9 cellular contexts compared by ENCODE assay signal in the genomic region with DNA sequence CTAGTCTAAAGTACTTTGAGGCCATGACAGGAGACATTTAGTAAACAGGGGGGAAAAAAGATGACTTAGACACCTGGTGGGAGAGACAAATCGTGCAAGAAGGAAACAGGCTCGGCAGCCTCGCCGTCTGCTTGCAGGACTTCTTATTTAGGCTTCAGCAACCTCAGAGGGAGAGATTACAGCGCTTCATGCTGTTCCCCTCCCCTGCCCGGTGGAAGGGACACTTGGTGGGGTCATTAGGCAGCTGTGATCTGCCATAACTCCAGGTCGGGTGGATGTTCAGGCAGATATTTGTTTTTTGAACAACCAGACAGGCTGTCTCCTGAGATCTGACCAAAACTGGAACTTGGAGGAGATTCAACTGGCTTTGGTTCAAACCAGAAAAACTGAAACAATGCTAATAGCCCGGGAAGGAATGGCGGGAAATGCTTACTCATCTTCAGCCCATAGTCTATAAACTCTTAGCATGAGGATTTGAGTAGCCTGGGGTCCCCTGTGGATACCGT. TPM values are rescaled to one million over a fixed set of nuclear protein-coding genes. Genes with fewer than 3 reads are reported as not detected.
DNase-seq lines count a peak whose midpoint lies in the region; ATAC-seq, FAIRE-seq and TF ChIP-seq lines count a peak whose summit lies in the region.
"Had no signal": no experiment of that assay in that cellular context is flagged by ENCODE, and none has a peak within 500 bp of the region (broad histone marks: within the 10 kb centered on the region; RNA-seq: fewer than 3 reads in every experiment).

No MANE protein-coding gene starts in this region.

- 6 to 30% methylated on average over 9 to 10 of the region's 10 CpGs for WGBS in gastroesophageal sphincter (ENCODE audit: low coverage in 1 of 2), 2 donors

- DNase-seq in DMS79 treated with DMSO at 0.1 percent for 48 hours (lab: John Stamatoyannopoulos, UW) (peak; percentile 51), SJCRH30 (peak; percentile 9 to 29), renal cortical epithelial cell (ENCODE audit: low read depth) (peak; percentile 91), HTR-8/SVneo (ENCODE audit: insufficient read length, low spot score) (no peak), activated T-cell treated with anti-CD3 and anti-CD28 coated beads for 4 hours (no peak), cortex of kidney (lab: John Stamatoyannopoulos, UW) (no peak)
- DNase-seq: retina had no signal

- no peak for FAIRE-seq in HTR-8/SVneo (lab: Jason Lieb, UNC)

- TF ChIP-seq POLR2A in gastroesophageal sphincter (IDR thresholded peaks at IDR 0.05) = no peak

- H3K4me3 ChIP-seq in SJCRH30 (no peak overlapping the region), gastroesophageal sphincter (peak overlapping the region in 1 of 2 donors; percentile 31)

- H3K4me1 ChIP-seq in SJCRH30 (peaks cover 7% of the 10 kb centered on the region; the same call in 1 of the 2 replicates), gastroesophageal sphincter (peaks cover 4 to 51% (median 10%) of the 10 kb centered on the region in 3 donors)

- H3K27me3 ChIP-seq in SJCRH30 (no peaks in the 10 kb centered on the region), gastroesophageal sphincter (no peaks in the 10 kb centered on the region)

- no peaks in the 10 kb centered on the region for H3K36me3 ChIP-seq in SJCRH30
- no peaks in the 10 kb centered on the region for H3K36me3 ChIP-seq in gastroesophageal sphincter

- no peak for TF ChIP-seq EP300 in gastroesophageal sphincter (IDR thresholded peaks at IDR 0.05)

- no peak overlapping the region for H3K27ac ChIP-seq in SJCRH30
- H3K27ac ChIP-seq in gastroesophageal sphincter = peak overlapping the region; percentile 20 to 79 (median 79)

- ATAC-seq in gastroesophageal sphincter (peak; percentile 56), GM18870 (IDR thresholded peaks at IDR 0.05; ENCODE audit: unreplicated experiment) (no peak)

- no peaks in the 10 kb centered on the region for H3K9me3 ChIP-seq in SJCRH30 (replicated peaks)
- H3K9me3 ChIP-seq in gastroesophageal sphincter = no peaks in the 10 kb centered on the region

- no peak for TF ChIP-seq CTCF in gastroesophageal sphincter (IDR thresholded peaks at IDR 0.05)

RNA-seq across cellular contexts. Expression of gene CD180, which starts 38.1 kb away (rescaled TPM):
- total RNA-seq in SJCRH30 (2014; rRNA removed; shearing (Covaris generic)) = not detected in 2 replicates
- 1 to 10 TPM in 2 of 4 donors, under 1 TPM in 1, not detected in 1; 0.27 to 2.2 (median 1.2) TPM for total RNA-seq in gastroesophageal sphincter
- total RNA-seq in renal cortical epithelial cell = not detected in 2 replicates

Comparison
In these comparisons a context has a peak if more than half of its experiments do, and no peak if none do; other contexts are left out.
1. DNase-seq: peak in DMS79 treated with DMSO at 0.1 percent for 48 hours (single experiment), SJCRH30 (2 of 2) and renal cortical epithelial cell (single experiment); none in HTR-8/SVneo (single experiment), activated T-cell treated with anti-CD3 and anti-CD28 coated beads for 4 hours (single experiment) and cortex of kidney (single experiment).